In genomic region chr22:43013355-43014061, GRCh38 we compare ENCODE assay signal across 8 cellular contexts. TPM values are rescaled to one million over a fixed set of nuclear protein-coding genes. Genes with fewer than 3 reads are reported as not detected.
DNase-seq lines count a peak whose midpoint lies in the region; ATAC-seq and TF ChIP-seq lines count a peak whose summit lies in the region.

No MANE protein-coding gene starts in this region.

- H3K27me3 Mint-ChIP-seq in CD8-positive, alpha-beta memory T cell: no peaks in the 10 kb centered on the region
- no peaks in the 10 kb centered on the region for H3K27me3 Mint-ChIP-seq in neural crest cell (ENCODE audit: low read depth)

- peaks cover 31 to 51% (median 42%) of the 10 kb centered on the region in 3 donors for H3K4me1 Mint-ChIP-seq in CD8-positive, alpha-beta memory T cell
- peaks cover 44% of the 10 kb centered on the region for H3K4me1 Mint-ChIP-seq in neural crest cell

- no peaks in the 10 kb centered on the region for H3K9me3 ChIP-seq in CD8-positive, alpha-beta memory T cell (ENCODE audit: low read length)
- H3K9me3 ChIP-seq in MG63: no peaks in the 10 kb centered on the region

- no peak for DNase-seq in CD8-positive, alpha-beta memory T cell
- DNase-seq in MG63 (no peak), dorsolateral prefrontal cortex (peak in 1 of 10 donors; percentile 24), neural crest cell (ENCODE audit: low read depth, low spot score) (no peak), GM20000 (ENCODE audit: low spot score) (no peak), T-helper 9 cell (no peak), mucosa of gallbladder (ENCODE audit: low spot score) (no peak)

- no peaks in the 10 kb centered on the region for H3K27me3 ChIP-seq in CD8-positive, alpha-beta memory T cell (ENCODE audit: insufficient read depth, low read length, poor library complexity, severe bottlenecking)
- H3K27me3 ChIP-seq in MG63: no peaks in the 10 kb centered on the region
- H3K27me3 ChIP-seq in dorsolateral prefrontal cortex: no peaks in the 10 kb centered on the region

- peaks cover 0 to 11% (median 0%) of the 10 kb centered on the region in 3 donors for H3K36me3 Mint-ChIP-seq in CD8-positive, alpha-beta memory T cell
- no peaks in the 10 kb centered on the region for H3K36me3 Mint-ChIP-seq in neural crest cell (ENCODE audit: low read depth)

- no peak for ATAC-seq in HG03095 (IDR thresholded peaks at IDR 0.05; ENCODE audit: unreplicated experiment)

- H3K4me3 ChIP-seq in CD8-positive, alpha-beta memory T cell (ENCODE audit: low read length): peak overlapping the region; percentile 74
- peak overlapping the region; percentile 75 for H3K4me3 ChIP-seq in MG63
- peak overlapping the region; percentile 41 to 93 (median 75) for H3K4me3 ChIP-seq in dorsolateral prefrontal cortex

- peak overlapping the region; percentile 64 to 94 (median 91) for H3K27ac Mint-ChIP-seq in CD8-positive, alpha-beta memory T cell
- no peak overlapping the region for H3K27ac Mint-ChIP-seq in neural crest cell (ENCODE audit: unreplicated experiment)

- H3K27ac ChIP-seq in CD8-positive, alpha-beta memory T cell (ENCODE audit: low read depth, low read length): peak overlapping the region; percentile 5
- no peak overlapping the region for H3K27ac ChIP-seq in dorsolateral prefrontal cortex

- H3K36me3 ChIP-seq in CD8-positive, alpha-beta memory T cell (ENCODE audit: insufficient read depth, low read length): no peaks in the 10 kb centered on the region
- H3K36me3 ChIP-seq in MG63: 0 out of 2 replicates have a peak, but pooled peaks cover 2% of the 10 kb centered on the region

- H3K4me3 Mint-ChIP-seq in CD8-positive, alpha-beta memory T cell: peak overlapping the region; percentile 96 to 99 (median 98)
- peak overlapping the region; percentile 98 for H3K4me3 Mint-ChIP-seq in neural crest cell

- H3K9me3 Mint-ChIP-seq in CD8-positive, alpha-beta memory T cell: no peaks in the 10 kb centered on the region
- no peaks in the 10 kb centered on the region for H3K9me3 Mint-ChIP-seq in neural crest cell

- POLR2A ChIA-PET in CD8-positive, alpha-beta memory T cell (lab: Charles Lee): no interaction called here

- CTCF ChIA-PET in CD8-positive, alpha-beta memory T cell (lab: Charles Lee): no interaction called here

- TF ChIP-seq CTCF in dorsolateral prefrontal cortex (IDR thresholded peaks at IDR 0.05 in 54 of 56, conservative IDR thresholded peaks at IDR 0.05 in 2 of 56; ENCODE audit: low read depth in 1 of 56, partially characterized antibody in 56 of 56): no peak
- TF ChIP-seq CTCF in neural crest cell (conservative IDR thresholded peaks at IDR 0.05): no peak
- TF ChIP-seq CTCF in GM20000 (IDR thresholded peaks at IDR 0.05; ENCODE audit: extremely low read depth, missing control alignments): no peak

- peaks cover 9% of the 10 kb centered on the region for H3K4me1 ChIP-seq in CD8-positive, alpha-beta memory T cell (ENCODE audit: insufficient read depth, low read length)

- intact Hi-C loops in dorsolateral prefrontal cortex (cut with DNase I): loop anchor here (2.0 to 10.0 kb wide), 2 partner anchors 131 to 157 kb away; partner anchors contain the start of genes ARFGAP3 (in 2 of the 2) and MCAT (in 1 of the 2)

RNA-seq across cellular contexts. Expression of gene PACSIN2, which starts 1.4 kb away (rescaled TPM):
- 10 to 100 TPM; 30.2 to 36.5 TPM for total RNA-seq in CD8-positive, alpha-beta memory T cell
- polyA plus RNA-seq in CD8-positive, alpha-beta memory T cell: 26.3 TPM
- 45.4 and 46.2 TPM in 2 replicates for total RNA-seq in MG63 (2014; rRNA removed; shearing (Covaris generic); ENCODE audit: low replicate concordance)
- total RNA-seq in dorsolateral prefrontal cortex (10 to 100 TPM; 32.7 to 64.6 (median 48.1) TPM), neural crest cell (76.1 and 79.4 TPM in 2 replicates), mucosa of gallbladder (182 TPM)
